1 cellular context compared by ENCODE assay signal in genomic region chr17:49230636-49231562, GRCh38.
TF ChIP-seq lines count a peak whose summit lies in the region.

Gene PHOSPHO1, minus strand, starts transcription at chr17:49230787. Its CDS starts 4,096 bp downstream, at chr17:49226691.

TF ChIP-seq in SK-N-SH, 30 proteins besides CTCF, POLR2A, EP300 and RAD21 (continued from another document):
- no peak for TF ChIP-seq ZBTB33 (IDR thresholded peaks at IDR 0.05; ENCODE audit: borderline replicate concordance, low read depth)
- no peak for TF ChIP-seq PBX3 (IDR thresholded peaks at IDR 0.05)
- no peak for TF ChIP-seq REST (IDR thresholded peaks at IDR 0.05; ENCODE audit: low read depth, low read length)
- TF ChIP-seq NRF1 (IDR thresholded peaks at IDR 0.05; ENCODE audit: low read depth, low read length), result peak; percentile 45; the same call in 1 of the 2 replicates
- TF ChIP-seq FOXM1 (IDR thresholded peaks at IDR 0.05; ENCODE audit: low read depth), result no peak
- no peak for TF ChIP-seq TAF1 (IDR thresholded peaks at IDR 0.05; ENCODE audit: borderline replicate concordance, low read depth, low read length)
- TF ChIP-seq MAX (IDR thresholded peaks at IDR 0.05; ENCODE audit: low read depth), result 0 out of 2 replicates have a peak, but pooled peaks have one; percentile 55
